Comparison of ENCODE assay signal across 23 cellular contexts in the genomic region with DNA sequence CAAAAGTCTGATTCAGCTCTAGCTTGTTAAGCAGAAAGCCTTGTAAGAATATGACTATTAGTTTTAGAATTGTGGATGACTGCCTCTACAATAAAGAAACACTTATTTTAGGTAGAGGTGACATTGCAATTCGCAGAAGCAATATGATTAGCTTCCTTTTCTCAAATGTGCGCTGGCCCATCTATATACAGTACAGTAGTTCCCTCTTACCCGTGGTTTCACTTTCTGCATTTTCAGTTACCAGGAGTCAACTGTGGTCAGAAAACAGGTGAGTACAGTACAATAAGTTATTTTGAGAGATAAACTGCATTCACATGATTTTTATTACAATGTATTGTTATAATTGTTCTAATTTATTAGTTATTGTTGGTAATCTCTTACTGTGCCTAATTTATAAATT.
A peak's percentile ranks its signal among the peaks of the same experiment; 100 is the strongest.
DNase-seq lines count a peak whose midpoint lies in the region; ATAC-seq and TF ChIP-seq lines count a peak whose summit lies in the region.
"Had no signal": no experiment of that assay in that cellular context is flagged by ENCODE, and none has a peak within 500 bp of the region (broad histone marks: within the 10 kb centered on the region; RNA-seq: fewer than 3 reads in every experiment).

No MANE protein-coding gene starts in this region.

- H3K4me1 ChIP-seq in hepatocyte (ENCODE audit: insufficient read depth) = no peaks in the 10 kb centered on the region
- H3K4me1 ChIP-seq: Caco-2, colonic mucosa had no signal

- H3K9me3 ChIP-seq in hepatocyte (ENCODE audit: low read depth) = no peaks in the 10 kb centered on the region
- H3K9me3 ChIP-seq: Caco-2, colonic mucosa had no signal

- no peaks in the 10 kb centered on the region for H3K79me2 ChIP-seq in hepatocyte

- H3K27ac ChIP-seq in hepatocyte = no peak overlapping the region
- H3K27ac ChIP-seq: brain microvascular endothelial cell, colonic mucosa had no signal

- H3K36me3 Mint-ChIP-seq in HFFc6 (ENCODE audit: low read depth) = no peaks in the 10 kb centered on the region
- H3K36me3 Mint-ChIP-seq: naive B cell had no signal

- peaks cover 6% of the 10 kb centered on the region for H3K4me1 Mint-ChIP-seq in HFFc6 (ENCODE audit: low read depth)
- H3K4me1 Mint-ChIP-seq: activated naive CD8-positive, alpha-beta T cell treated with anti-CD3 and anti-CD28 coated beads, Interleukin-2, amount 50 U/mL, for 24 hours; naive B cell had no signal

- H3K4me2 ChIP-seq in hepatocyte = no peak overlapping the region

- H4K20me1 ChIP-seq in hepatocyte (ENCODE audit: insufficient read depth, poor library complexity, severe bottlenecking) = no peaks in the 10 kb centered on the region

- H3K9me3 Mint-ChIP-seq in HFFc6 = no peaks in the 10 kb centered on the region
- H3K9me3 Mint-ChIP-seq: activated naive CD8-positive, alpha-beta T cell treated with anti-CD3 and anti-CD28 coated beads, Interleukin-2, amount 50 U/mL, for 24 hours; activated T-helper 2 cell treated with anti-CD3 and anti-CD28 coated beads, Interferon-gamma antibody, Interleukin-2, Interleukin-4, amounts not matched to agents 10 μg/mL and 5 μg/mL and 100 μg/mL, durations not matched to agents 14 hours and 24 hours and 36 hours; endodermal cell had no signal

- no peaks in the 10 kb centered on the region for H3K36me3 ChIP-seq in hepatocyte (replicated peaks; ENCODE audit: insufficient read depth, low read depth)
- H3K36me3 ChIP-seq: brain microvascular endothelial cell, colonic mucosa had no signal

- H3K27me3 Mint-ChIP-seq in HFFc6 (ENCODE audit: insufficient read depth) = peaks cover 2% of the 10 kb centered on the region; the same call in 1 of the 2 replicates
- H3K27me3 Mint-ChIP-seq: naive B cell had no signal

- H3K27ac Mint-ChIP-seq in HFFc6 = no peak overlapping the region
- H3K27ac Mint-ChIP-seq: activated naive CD8-positive, alpha-beta T cell treated with anti-CD3 and anti-CD28 coated beads, Interleukin-2, amount 50 U/mL, for 24 hours; activated T-helper 2 cell treated with anti-CD3 and anti-CD28 coated beads, Interferon-gamma antibody, Interleukin-2, Interleukin-4, amounts not matched to agents 10 μg/mL and 5 μg/mL and 100 μg/mL, durations not matched to agents 14 hours and 24 hours and 36 hours; endodermal cell; naive B cell had no signal

- H2AFZ ChIP-seq in hepatocyte = no peak overlapping the region

- no peaks in the 10 kb centered on the region for H3K27me3 ChIP-seq in hepatocyte
- H3K27me3 ChIP-seq: brain microvascular endothelial cell, colonic mucosa had no signal

- H3K4me3 ChIP-seq in hepatocyte = no peak overlapping the region
- H3K4me3 ChIP-seq: colonic mucosa had no signal

- peak overlapping the region; percentile 32; the same call in 1 of the 2 replicates for H3K4me3 Mint-ChIP-seq in HFFc6
- H3K4me3 Mint-ChIP-seq: activated naive CD8-positive, alpha-beta T cell treated with anti-CD3 and anti-CD28 coated beads, Interleukin-2, amount 50 U/mL, for 24 hours; endodermal cell; naive B cell had no signal

- 92% methylated on average over 3 of the region's 3 CpGs for WGBS in hepatocyte (ENCODE audit: low lambda C conversion rate, missing lambda C conversion rate)

- DNase-seq in NOMO-1 treated with DMSO at 0.1 percent for 48 hours (lab: John Stamatoyannopoulos, UW; ENCODE audit: unreplicated experiment) (peak; percentile 15), NOMO-1 treated with dmso at 0.1 percent for 144 hours (lab: John Stamatoyannopoulos, UW; ENCODE audit: unreplicated experiment) (no peak), HFFc6 (no peak), hepatocyte (ENCODE audit: low spot score) (no peak)
- DNase-seq in stimulated activated CD8-positive, alpha-beta memory T cell treated with anti-CD3 and anti-CD28 coated beads, Interleukin-4, amount 100 ng/mL, for 48 hours = no peak
- DNase-seq in central memory CD4-positive, alpha-beta T cell = no peak
- DNase-seq: activated CD4-positive, alpha-beta T cell treated with anti-CD3 and anti-CD28 coated beads for 4 hours; activated naive CD8-positive, alpha-beta T cell treated with anti-CD3 and anti-CD28 coated beads, Interleukin-2, amount 50 U/mL, for 24 hours; brain microvascular endothelial cell; Caco-2; colonic mucosa; endodermal cell; mesenchymal stem cell; naive B cell; NCI-H1436; NCI-H524 treated with DMSO at 0.1 percent for 48 hours; occipital lobe; right cardiac atrium; T-helper 1 cell had no signal

- ATAC-seq in HG03520 (IDR thresholded peaks at IDR 0.05; ENCODE audit: unreplicated experiment) = peak; percentile 52
- no peak for ATAC-seq in GM21528 (IDR thresholded peaks at IDR 0.05; ENCODE audit: low FRiP score, unreplicated experiment)
- ATAC-seq: activated naive CD8-positive, alpha-beta T cell treated with anti-CD3 and anti-CD28 coated beads, Interleukin-2, amount 50 U/mL, for 24 hours; right cardiac atrium; Right ventricle myocardium inferior had no signal

- no peaks in the 10 kb centered on the region for H3K9me2 ChIP-seq in hepatocyte (replicated peaks; ENCODE audit: insufficient read depth)

- TF ChIP-seq CTCF in HFFc6 (IDR thresholded peaks at IDR 0.05) = no peak
- no peak for TF ChIP-seq CTCF in hepatocyte (IDR thresholded peaks at IDR 0.05; ENCODE audit: poor library complexity)
